14 cellular contexts compared by ENCODE assay signal in the genomic region with DNA sequence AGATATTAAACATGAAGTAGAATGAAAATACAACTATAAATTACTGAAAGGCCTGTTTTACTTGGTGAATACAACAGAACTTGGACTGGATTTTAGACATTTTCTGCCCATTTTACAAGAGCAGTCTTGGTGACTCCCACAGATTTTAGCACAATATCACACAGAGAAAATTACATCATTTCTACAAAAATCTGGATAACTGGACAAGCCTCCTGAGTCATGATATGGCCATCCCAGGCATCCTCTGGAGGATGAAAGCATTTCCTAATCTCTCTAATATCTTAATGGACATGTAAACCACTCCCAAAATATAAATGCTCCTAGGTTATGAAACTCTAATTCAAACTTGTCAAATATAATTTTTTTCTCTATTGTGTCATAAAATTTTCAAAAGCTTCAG.
"Had no signal": no experiment of that assay in that cellular context is flagged by ENCODE, and none has a peak within 500 bp of the region (broad histone marks: within the 10 kb centered on the region; RNA-seq: fewer than 3 reads in every experiment).

No MANE protein-coding gene starts in this region.

- H3K27me3 ChIP-seq: cardiac muscle cell, gastroesophageal sphincter, heart right ventricle, ovary had no signal

- H3K27ac ChIP-seq: cardiac muscle cell, gastroesophageal sphincter, heart right ventricle, ovary had no signal

- H3K4me3 Mint-ChIP-seq: activated T-helper 17 cell treated with anti-CD3 and anti-CD28 coated beads, Interleukin-2, amount 50 U/mL, for 72 hours; T-cell had no signal

- H3K4me3 ChIP-seq: cardiac muscle cell, gastroesophageal sphincter, heart right ventricle, ovary had no signal

- H3K27me3 Mint-ChIP-seq: activated T-helper 17 cell treated with anti-CD3 and anti-CD28 coated beads, Interleukin-2, amount 50 U/mL, for 72 hours; T-cell had no signal

- H3K27ac Mint-ChIP-seq: activated T-helper 17 cell treated with anti-CD3 and anti-CD28 coated beads, Interleukin-2, amount 50 U/mL, for 72 hours; T-cell had no signal

- DNase-seq: activated CD4-positive, alpha-beta T cell treated with anti-CD3 and anti-CD28 coated beads for 1 hour; activated CD4-positive, alpha-beta T cell treated with anti-CD3 and anti-CD28 coated beads, Interleukin-2, amount 50 U/mL, for 48 hours; activated naive CD4-positive, alpha-beta T cell treated with Interleukin-2 at 50 U/mL for 16 hours; heart right ventricle; islet precursor cell; midbrain; ovary; stimulated activated CD4-positive, alpha-beta T cell treated with anti-CD3 and anti-CD28 coated beads, Interleukin-2, amount 100 ng/mL, for 24 hours; T-cell; T-helper 9 cell had no signal

- H3K9me3 ChIP-seq: gastroesophageal sphincter, ovary had no signal

- H3K36me3 Mint-ChIP-seq: T-cell had no signal

- H3K4me1 ChIP-seq: gastroesophageal sphincter, heart right ventricle had no signal

- ATAC-seq: activated T-helper 17 cell treated with anti-CD3 and anti-CD28 coated beads, Interleukin-2, amount 50 U/mL, for 72 hours; gastroesophageal sphincter; heart right ventricle; sciatic nerve; T-cell had no signal

- H3K36me3 ChIP-seq: cardiac muscle cell, gastroesophageal sphincter, heart right ventricle, ovary had no signal

- H3K4me1 Mint-ChIP-seq: activated T-helper 17 cell treated with anti-CD3 and anti-CD28 coated beads, Interleukin-2, amount 50 U/mL, for 72 hours; T-cell had no signal
